ENCODE assay signal across 8 cellular contexts in genomic region chr3:56042326-56042951, GRCh38.
DNase-seq lines count a peak whose midpoint lies in the region; ATAC-seq and TF ChIP-seq lines count a peak whose summit lies in the region.

No MANE protein-coding gene starts in this region.

- no peak for TF ChIP-seq POLR2A in body of pancreas (IDR thresholded peaks at IDR 0.05)

- peaks cover 0 to 28% (median 7%) of the 10 kb centered on the region in 11 donors for H3K9me3 Mint-ChIP-seq in naive thymus-derived CD4-positive, alpha-beta T cell

- H3K4me1 ChIP-seq in DND-41 (ENCODE audit: insufficient read depth, low read length) (no peaks in the 10 kb centered on the region), body of pancreas (no peaks in the 10 kb centered on the region)
- H3K4me1 ChIP-seq in naive thymus-derived CD4-positive, alpha-beta T cell (ENCODE audit: control insufficient read depth in 2 of 2, insufficient read depth in 2 of 2, low read length in 2 of 2): no peaks in the 10 kb centered on the region

- peaks cover 26% of the 10 kb centered on the region for H3K27me3 ChIP-seq in DND-41 (ENCODE audit: insufficient read depth, low read length, poor library complexity)
- H3K27me3 ChIP-seq in body of pancreas: peaks cover 0 to 3% of the 10 kb centered on the region in 2 donors
- no peaks in the 10 kb centered on the region for H3K27me3 ChIP-seq in naive thymus-derived CD4-positive, alpha-beta T cell (ENCODE audit: control insufficient read depth in 2 of 2, insufficient read depth in 2 of 2, low read length in 2 of 2)

- no peak overlapping the region for H3K4me2 ChIP-seq in DND-41 (ENCODE audit: insufficient read depth, low read length)

- ATAC-seq in DND-41 (ENCODE audit: insufficient read depth, low read depth) (no peak), body of pancreas (peak; percentile 62), left colon (peak; percentile 52), HG03457 (IDR thresholded peaks at IDR 0.05; ENCODE audit: unreplicated experiment) (no peak)
- ATAC-seq in naive thymus-derived CD4-positive, alpha-beta T cell: no peak

- POLR2A ChIA-PET in naive thymus-derived CD4-positive, alpha-beta T cell (lab: Charles Lee): no interaction called here

- H3K9me3 ChIP-seq in DND-41 (ENCODE audit: insufficient read depth, low read length, severe bottlenecking) (no peaks in the 10 kb centered on the region), body of pancreas (peaks cover 0 to 3% (median 0%) of the 10 kb centered on the region in 3 donors)
- no peaks in the 10 kb centered on the region for H3K9me3 ChIP-seq in naive thymus-derived CD4-positive, alpha-beta T cell (ENCODE audit: control insufficient read depth in 2 of 3, low read length in 3 of 3)

- no peaks in the 10 kb centered on the region for H4K20me1 ChIP-seq in DND-41 (ENCODE audit: insufficient read depth, low read length)

- no peak overlapping the region for H3K27ac Mint-ChIP-seq in naive thymus-derived CD4-positive, alpha-beta T cell

- WGBS in body of pancreas, 2 donors: 34 to 37% methylated on average over 10 of the region's 10 CpGs

- H3K36me3 ChIP-seq in DND-41 (ENCODE audit: insufficient read depth, low read length) (no peaks in the 10 kb centered on the region), body of pancreas (replicated peaks in 1 of 2; ENCODE audit: insufficient read depth in 1 of 2, low read depth in 2 of 2) (no peaks in the 10 kb centered on the region)
- H3K36me3 ChIP-seq in naive thymus-derived CD4-positive, alpha-beta T cell (ENCODE audit: control insufficient read depth in 2 of 3, insufficient read depth in 3 of 3, low read length in 3 of 3): no peaks in the 10 kb centered on the region

- DNase-seq in DND-41 (no peak), NAMALWA (ENCODE audit: low spot score) (peak; percentile 39), body of pancreas (peak in 1 of 4 donors; percentile 9), left colon (no peak), mesenteric fat pad (ENCODE audit: low spot score) (no peak)
- no peak for DNase-seq in naive thymus-derived CD4-positive, alpha-beta T cell
- DNase-seq in activated CD8-positive, alpha-beta memory T cell treated with anti-CD3 and anti-CD28 coated beads, Interleukin-2, amount 50 U/mL, for 4 hours: no peak

- H2AFZ ChIP-seq in DND-41 (ENCODE audit: low read depth, low read length): no peak overlapping the region

- no peaks in the 10 kb centered on the region for H3K36me3 Mint-ChIP-seq in naive thymus-derived CD4-positive, alpha-beta T cell

- no peaks in the 10 kb centered on the region for H3K4me1 Mint-ChIP-seq in naive thymus-derived CD4-positive, alpha-beta T cell

- no peak overlapping the region for H3K9ac ChIP-seq in DND-41 (ENCODE audit: low read depth, low read length)

- TF ChIP-seq CTCF in DND-41 (IDR thresholded peaks at IDR 0.05; ENCODE audit: borderline replicate concordance, extremely low read depth, low read length, poor library complexity, severe bottlenecking) (peak; percentile 39), body of pancreas (IDR thresholded peaks at IDR 0.05) (peak; percentile 31 to 68 (median 55))

- H3K4me3 Mint-ChIP-seq in naive thymus-derived CD4-positive, alpha-beta T cell: no peak overlapping the region

- H3K27ac ChIP-seq in DND-41 (ENCODE audit: low read length) (no peak overlapping the region), body of pancreas (no peak overlapping the region)
- H3K27ac ChIP-seq in naive thymus-derived CD4-positive, alpha-beta T cell (ENCODE audit: low read depth, low read length): no peak overlapping the region

- intact Hi-C loops in body of pancreas (cut with DNase I): no loop called here
- intact Hi-C loops in left colon (cut with DNase I, micrococcal nuclease): no loop called here
- intact Hi-C loops in naive thymus-derived CD4-positive, alpha-beta T cell (cut with micrococcal nuclease): no loop called here

- CTCF ChIA-PET in naive thymus-derived CD4-positive, alpha-beta T cell (lab: Charles Lee): no interaction called here

- H3K4me3 ChIP-seq in DND-41 (ENCODE audit: low read depth in 1 of 2, low read length in 2 of 2): no peak overlapping the region
- H3K4me3 ChIP-seq in body of pancreas: no peak overlapping the region
- H3K4me3 ChIP-seq in naive thymus-derived CD4-positive, alpha-beta T cell (ENCODE audit: low read length): no peak overlapping the region

- no peaks in the 10 kb centered on the region for H3K27me3 Mint-ChIP-seq in naive thymus-derived CD4-positive, alpha-beta T cell

- H3K79me2 ChIP-seq in DND-41 (ENCODE audit: insufficient read depth, low read length): no peaks in the 10 kb centered on the region

Comparison
In these comparisons a context has a peak if more than half of its experiments do, and no peak if none do; other contexts are left out.
1. ATAC-seq: peak in body of pancreas (single experiment) and left colon (single experiment); none in DND-41 (single experiment), naive thymus-derived CD4-positive, alpha-beta T cell (single experiment) and HG03457 (single experiment).